In genomic region chr10:102645741-102646609, GRCh38 we compare ENCODE assay signal across 8 cellular contexts. TPM values are rescaled to one million over a fixed set of nuclear protein-coding genes. Genes with fewer than 3 reads are reported as not detected.
A peak's percentile ranks its signal among the peaks of the same experiment; 100 is the strongest.
DNase-seq lines count a peak whose midpoint lies in the region; ATAC-seq and TF ChIP-seq lines count a peak whose summit lies in the region.

No MANE protein-coding gene starts in this region.

- peak; percentile 78 for TF ChIP-seq POLR2A in GM19193 (IDR thresholded peaks at IDR 0.05; ENCODE audit: extremely low read depth, insufficient read depth, insufficient read length)
- TF ChIP-seq POLR2A in thyroid gland (IDR thresholded peaks at IDR 0.05) = peak in 1 of 2 donors; percentile 89

- peaks cover 51% of the 10 kb centered on the region for H3K4me1 Mint-ChIP-seq in osteocyte (ENCODE audit: unreplicated experiment)

- WGBS in thyroid gland, 2 donors = 1 to 5% methylated on average over 19 to 29 of the region's 29 CpGs

- peak; percentile 67 for DNase-seq in BE2C
- DNase-seq in SJCRH30 = peak; percentile 92 to 94
- DNase-seq in activated naive CD4-positive, alpha-beta T cell treated with Interleukin-2 at 50 U/mL for 16 hours = peak; percentile 82
- peak; percentile 73 for DNase-seq in globus pallidus (ENCODE audit: low spot score)
- peak; percentile 91 for DNase-seq in osteocyte (ENCODE audit: extremely low spot score, unreplicated experiment)
- DNase-seq in thyroid gland = peak; percentile 92 to 94

- H3K9me3 ChIP-seq in BE2C (no peaks in the 10 kb centered on the region), SJCRH30 (replicated peaks) (no peaks in the 10 kb centered on the region), thyroid gland (no peaks in the 10 kb centered on the region)

- intact Hi-C loops in thyroid gland (cut with DNase I) = loop anchor here (2.0 kb wide), 1 partner anchor 29 kb away; no protein-coding TSS in a partner anchor

- TF ChIP-seq CTCF in BE2C (IDR thresholded peaks at IDR 0.05; ENCODE audit: low read depth, low read length) = no peak
- TF ChIP-seq CTCF in osteocyte (IDR thresholded peaks at IDR 0.05) = no peak
- TF ChIP-seq CTCF in thyroid gland (IDR thresholded peaks at IDR 0.05) = no peak

- H3K36me3 Mint-ChIP-seq in osteocyte (ENCODE audit: unreplicated experiment) = no peaks in the 10 kb centered on the region

- H3K36me3 ChIP-seq in BE2C (peaks cover 5% of the 10 kb centered on the region; the same call in 1 of the 2 replicates), SJCRH30 (peaks cover 3% of the 10 kb centered on the region; the same call in 1 of the 2 replicates), thyroid gland (no peaks in the 10 kb centered on the region)

- no peaks in the 10 kb centered on the region for H3K27me3 Mint-ChIP-seq in osteocyte (ENCODE audit: unreplicated experiment)

- no peaks in the 10 kb centered on the region for H3K9me3 Mint-ChIP-seq in osteocyte (ENCODE audit: unreplicated experiment)

- peak overlapping the region; percentile 91 for H3K4me3 ChIP-seq in BE2C (ENCODE audit: low read depth, low read length)
- peak overlapping the region; percentile 86 for H3K4me3 ChIP-seq in SJCRH30
- peak overlapping the region; percentile 59 to 84 (median 78) for H3K4me3 ChIP-seq in thyroid gland (replicated peaks in 1 of 3)

- H3K27me3 ChIP-seq in BE2C = no peaks in the 10 kb centered on the region
- H3K27me3 ChIP-seq in SJCRH30 = no peaks in the 10 kb centered on the region
- no peaks in the 10 kb centered on the region for H3K27me3 ChIP-seq in thyroid gland

- peaks cover 8% of the 10 kb centered on the region for H3K4me1 ChIP-seq in BE2C
- H3K4me1 ChIP-seq in SJCRH30 = peaks cover 30% of the 10 kb centered on the region
- peaks cover 46 to 50% of the 10 kb centered on the region in 2 donors for H3K4me1 ChIP-seq in thyroid gland

- H3K4me3 Mint-ChIP-seq in osteocyte (ENCODE audit: unreplicated experiment) = peak overlapping the region; percentile 94

- peak overlapping the region; percentile 79 for H3K27ac ChIP-seq in SJCRH30
- H3K27ac ChIP-seq in thyroid gland = peak overlapping the region; percentile 96 to 100 (median 100)

- peak; percentile 26 for ATAC-seq in HG03442 (IDR thresholded peaks at IDR 0.05; ENCODE audit: unreplicated experiment)

- peak overlapping the region; percentile 98 for H3K27ac Mint-ChIP-seq in osteocyte (ENCODE audit: unreplicated experiment)

RNA-seq across cellular contexts. Expression of gene TRIM8, which starts 1.7 kb away (rescaled TPM):
- polyA plus RNA-seq in BE2C (2012; ENCODE audit: insufficient read depth, insufficient read length, low read depth) = 148 TPM
- 66.6 and 67.3 TPM in 2 replicates for total RNA-seq in SJCRH30 (2014; rRNA removed; shearing (Covaris generic))
- total RNA-seq in osteocyte (63.9 and 66.8 TPM in 2 replicates), thyroid gland (100 to 1,000 TPM; 138 to 187 (median 162) TPM)

Comparison
In these comparisons a context has a peak if more than half of its experiments do, and no peak if none do; other contexts are left out.
1. Peak in every context shown above with its lines: DNase-seq, ATAC-seq, H3K4me3 ChIP-seq and H3K27ac ChIP-seq.